8 cellular contexts compared by ENCODE assay signal in genomic region chr22:35648066-35649025, GRCh38. TPM values are rescaled to one million over a fixed set of nuclear protein-coding genes. Genes with fewer than 3 reads are reported as not detected.
A peak's percentile ranks its signal among the peaks of the same experiment; 100 is the strongest.
DNase-seq lines count a peak whose midpoint lies in the region; ATAC-seq lines count a peak whose summit lies in the region.

Gene APOL6 (plus strand): TSS chr22:35648446. CDS start chr22:35656426, 7,980 bp downstream.

- peaks cover 7 to 15% (median 10%) of the 10 kb centered on the region in 11 experiments; a peak in 20 of 22 replicates for H3K9me3 ChIP-seq in BLaER1 treated with 17β-estradiol and CSF1 and Interleukin-3, amounts not matched to agents 10 nM and 100 nM (replicated peaks in 1 of 11)
- no peaks in the 10 kb centered on the region for H3K9me3 ChIP-seq in duodenal mucosa (ENCODE audit: control insufficient read depth in 1 of 2, low read length in 2 of 2)

- no peak within 1 kb of the TSS for H2BK5ac ChIP-seq in mesendoderm (ENCODE audit: low read length)

- peak within 1 kb of the TSS; percentile 39 for H3K4ac ChIP-seq in mesendoderm (ENCODE audit: low read depth, low read length)

- no peak within 1 kb of the TSS for H4K5ac ChIP-seq in mesendoderm (ENCODE audit: low read length)

- peak within 1 kb of the TSS; percentile 7 for H3K18ac ChIP-seq in mesendoderm (ENCODE audit: low read length)

- no peak within 1 kb of the TSS for H2AK5ac ChIP-seq in mesendoderm (ENCODE audit: low read length)

- peak within 1 kb of the TSS; percentile 87 to 93 (median 90) for H3K9ac ChIP-seq in BLaER1 treated with 17β-estradiol and CSF1 and Interleukin-3, amounts not matched to agents 10 nM and 100 nM
- H3K9ac ChIP-seq in duodenal mucosa (ENCODE audit: low read depth in 1 of 2, low read length in 2 of 2) (peak within 1 kb of the TSS; percentile 91 to 99), mesendoderm (ENCODE audit: low read length) (no peak within 1 kb of the TSS)

- no peaks in the 10 kb centered on the region for H3K27me3 ChIP-seq in BLaER1 treated with 17β-estradiol and CSF1 and Interleukin-3, amounts not matched to agents 10 nM and 100 nM
- no peaks in the 10 kb centered on the region for H3K27me3 ChIP-seq in duodenal mucosa (ENCODE audit: control insufficient read depth in 1 of 2, insufficient read depth in 2 of 2, low read length in 2 of 2)
- no peaks in the 10 kb centered on the region for H3K27me3 ChIP-seq in mesendoderm (ENCODE audit: insufficient read depth, low read length, poor library complexity)

- H4K8ac ChIP-seq in mesendoderm (ENCODE audit: low read depth, low read length) = no peak within 1 kb of the TSS

- H3K23ac ChIP-seq in mesendoderm (ENCODE audit: low read length) = no peak within 1 kb of the TSS

- H3K4me1 ChIP-seq in BLaER1 treated with 17β-estradiol and CSF1 and Interleukin-3, amounts not matched to agents 10 nM and 100 nM = peaks cover 28 to 47% (median 35%) of the 10 kb centered on the region in 10 experiments
- H3K4me1 ChIP-seq in duodenal mucosa (ENCODE audit: control insufficient read depth in 1 of 2, insufficient read depth in 2 of 2, low read length in 2 of 2) (peaks cover 18 to 20% of the 10 kb centered on the region in 2 donors), mesendoderm (ENCODE audit: control insufficient read depth, low read depth, low read length) (no peaks in the 10 kb centered on the region)

- H3K56ac ChIP-seq in mesendoderm (ENCODE audit: low read length) = peak within 1 kb of the TSS; percentile 46

- peaks cover under 1 to 9% (median 6%) of the 10 kb centered on the region in 11 experiments; a peak in 13 of 22 replicates for H3K36me3 ChIP-seq in BLaER1 treated with 17β-estradiol and CSF1 and Interleukin-3, amounts not matched to agents 10 nM and 100 nM
- peaks cover 0 to 3% of the 10 kb centered on the region in 2 donors for H3K36me3 ChIP-seq in duodenal mucosa (ENCODE audit: control insufficient read depth in 1 of 2, insufficient read depth in 2 of 2, low read length in 2 of 2)
- H3K36me3 ChIP-seq in mesendoderm (ENCODE audit: control insufficient read depth, insufficient read depth, low read length) = no peaks in the 10 kb centered on the region

- H3K27ac ChIP-seq in BLaER1 treated with 17β-estradiol and CSF1 and Interleukin-3, amounts not matched to agents 10 nM and 100 nM = peak within 1 kb of the TSS; percentile 90 to 97 (median 93)
- H3K27ac ChIP-seq in duodenal mucosa (ENCODE audit: low read depth, low read length) = peak within 1 kb of the TSS; percentile 84
- no peak within 1 kb of the TSS for H3K27ac ChIP-seq in mesendoderm (ENCODE audit: low read depth, low read length)

- peak within 1 kb of the TSS; percentile 71 to 85 (median 76) for H3K4me3 ChIP-seq in BLaER1 treated with 17β-estradiol and CSF1 and Interleukin-3, amounts not matched to agents 10 nM and 100 nM
- H3K4me3 ChIP-seq in duodenal mucosa (ENCODE audit: low read depth in 1 of 2, low read length in 2 of 2) (peak within 1 kb of the TSS; percentile 91 to 98), mesendoderm (ENCODE audit: low read length) (no peak within 1 kb of the TSS)

- peak; percentile 59 for ATAC-seq in GM19452 (IDR thresholded peaks at IDR 0.05; ENCODE audit: unreplicated experiment)
- ATAC-seq in GM19328 (IDR thresholded peaks at IDR 0.05; ENCODE audit: unreplicated experiment) = no peak

- no CpG with 5 or more reads among the region's 18 CpGs for WGBS in mesendoderm (ENCODE audit: extremely low coverage, insufficient coverage, low lambda C conversion rate)

- no peaks in the 10 kb centered on the region for H3K79me1 ChIP-seq in mesendoderm (ENCODE audit: low read length)

- no peaks in the 10 kb centered on the region for H3K79me2 ChIP-seq in mesendoderm (ENCODE audit: control insufficient read depth, insufficient read depth, low read length)

- H4K20me1 ChIP-seq in BLaER1 treated with 17β-estradiol and CSF1 and Interleukin-3, amounts not matched to agents 10 nM and 100 nM = peaks cover 0 to under 1% (median 0%) of the 10 kb centered on the region in 11 experiments; a peak in 5 of 22 replicates

- no peak within 1 kb of the TSS for H2BK15ac ChIP-seq in mesendoderm (replicated peaks; ENCODE audit: low read depth)

- no peak within 1 kb of the TSS for H2BK120ac ChIP-seq in mesendoderm (ENCODE audit: low read depth, low read length)

- H3K4me2 ChIP-seq in BLaER1 treated with 17β-estradiol and CSF1 and Interleukin-3, amounts not matched to agents 10 nM and 100 nM = peak within 1 kb of the TSS; percentile 87 to 95 (median 90)
- no peak within 1 kb of the TSS for H3K4me2 ChIP-seq in mesendoderm (ENCODE audit: low read length)

- DNase-seq in NCI-H2107 (lab: John Stamatoyannopoulos, UW) (peak; percentile 12), mesendoderm (no peak)
- DNase-seq in activated CD4-positive, alpha-beta T cell treated with anti-CD3 and anti-CD28 coated beads, Interleukin-2, amount 50 U/mL, for 24 hours (ENCODE audit: low read depth in 1 of 2, low spot score in 1 of 2) = peak; percentile 47 to 63
- DNase-seq in stimulated activated CD8-positive, alpha-beta memory T cell treated with anti-CD3 and anti-CD28 coated beads, Interleukin-7, amount 100 ng/mL, for 24 hours (ENCODE audit: low read depth) = peak; percentile 23

RNA-seq across cellular contexts. Expression of gene APOL6, which starts in this region (rescaled TPM):
- 0.11 TPM for polyA plus RNA-seq in mesendoderm (2013, experiment 1 of 2)
- 0.11 TPM for polyA plus RNA-seq in mesendoderm (2013, experiment 2 of 2)
